1 cellular context compared by ENCODE assay signal in the genomic region with DNA sequence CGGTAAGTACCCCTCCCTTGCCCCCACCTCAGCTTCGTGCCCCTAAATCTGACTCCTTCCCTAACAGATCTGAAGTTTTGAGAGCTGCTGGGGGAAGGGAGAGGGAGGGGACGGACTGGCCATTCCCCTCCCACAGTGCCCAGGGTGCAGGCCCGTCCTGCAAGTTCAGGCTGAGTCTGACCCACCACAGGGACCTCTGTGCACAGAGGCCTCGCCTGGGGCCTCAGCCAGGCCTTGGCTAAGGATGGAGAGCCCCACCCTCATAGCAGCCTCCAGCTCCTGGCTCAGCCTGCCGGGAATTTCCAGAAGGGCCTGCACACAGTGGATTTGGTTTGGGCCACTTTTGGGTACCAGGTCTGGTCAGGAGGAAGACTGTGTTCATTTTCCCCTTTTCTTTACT.
TF ChIP-seq lines count a peak whose summit lies in the region.

No MANE protein-coding gene starts in this region.

TF ChIP-seq in GM12878, 131 proteins besides CTCF, POLR2A, EP300 and RAD21 (continued from another document):
- no peak for TF ChIP-seq FOXK2 (IDR thresholded peaks at IDR 0.05)
- TF ChIP-seq CBX5 (IDR thresholded peaks at IDR 0.05; ENCODE audit: low read depth): no peak
- TF ChIP-seq NR2C2 (IDR thresholded peaks at IDR 0.05; ENCODE audit: borderline replicate concordance, control insufficient read depth, insufficient read length, low read depth): no peak
- no peak for TF ChIP-seq SIX5 (IDR thresholded peaks at IDR 0.05; ENCODE audit: low read depth, low read length, severe bottlenecking)
- TF ChIP-seq, protein P1, sequence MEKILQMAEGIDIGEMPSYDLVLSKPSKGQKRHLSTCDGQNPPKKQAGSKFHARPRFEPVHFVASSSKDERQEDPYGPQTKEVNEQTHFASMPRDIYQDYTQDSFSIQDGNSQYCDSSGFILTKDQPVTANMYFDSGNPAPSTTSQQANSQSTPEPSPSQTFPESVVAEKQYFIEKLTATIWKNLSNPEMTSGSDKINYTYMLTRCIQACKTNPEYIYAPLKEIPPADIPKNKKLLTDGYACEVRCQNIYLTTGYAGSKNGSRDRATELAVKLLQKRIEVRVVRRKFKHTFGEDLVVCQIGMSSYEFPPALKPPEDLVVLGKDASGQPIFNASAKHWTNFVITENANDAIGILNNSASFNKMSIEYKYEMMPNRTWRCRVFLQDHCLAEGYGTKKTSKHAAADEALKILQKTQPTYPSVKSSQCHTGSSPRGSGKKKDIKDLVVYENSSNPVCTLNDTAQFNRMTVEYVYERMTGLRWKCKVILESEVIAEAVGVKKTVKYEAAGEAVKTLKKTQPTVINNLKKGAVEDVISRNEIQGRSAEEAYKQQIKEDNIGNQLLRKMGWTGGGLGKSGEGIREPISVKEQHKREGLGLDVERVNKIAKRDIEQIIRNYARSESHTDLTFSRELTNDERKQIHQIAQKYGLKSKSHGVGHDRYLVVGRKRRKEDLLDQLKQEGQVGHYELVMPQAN (conservative IDR thresholded peaks at IDR 0.05): no peak
- no peak for TF ChIP-seq CBX3 (IDR thresholded peaks at IDR 0.05; ENCODE audit: borderline replicate concordance, low read depth)
- TF ChIP-seq, protein P2, sequence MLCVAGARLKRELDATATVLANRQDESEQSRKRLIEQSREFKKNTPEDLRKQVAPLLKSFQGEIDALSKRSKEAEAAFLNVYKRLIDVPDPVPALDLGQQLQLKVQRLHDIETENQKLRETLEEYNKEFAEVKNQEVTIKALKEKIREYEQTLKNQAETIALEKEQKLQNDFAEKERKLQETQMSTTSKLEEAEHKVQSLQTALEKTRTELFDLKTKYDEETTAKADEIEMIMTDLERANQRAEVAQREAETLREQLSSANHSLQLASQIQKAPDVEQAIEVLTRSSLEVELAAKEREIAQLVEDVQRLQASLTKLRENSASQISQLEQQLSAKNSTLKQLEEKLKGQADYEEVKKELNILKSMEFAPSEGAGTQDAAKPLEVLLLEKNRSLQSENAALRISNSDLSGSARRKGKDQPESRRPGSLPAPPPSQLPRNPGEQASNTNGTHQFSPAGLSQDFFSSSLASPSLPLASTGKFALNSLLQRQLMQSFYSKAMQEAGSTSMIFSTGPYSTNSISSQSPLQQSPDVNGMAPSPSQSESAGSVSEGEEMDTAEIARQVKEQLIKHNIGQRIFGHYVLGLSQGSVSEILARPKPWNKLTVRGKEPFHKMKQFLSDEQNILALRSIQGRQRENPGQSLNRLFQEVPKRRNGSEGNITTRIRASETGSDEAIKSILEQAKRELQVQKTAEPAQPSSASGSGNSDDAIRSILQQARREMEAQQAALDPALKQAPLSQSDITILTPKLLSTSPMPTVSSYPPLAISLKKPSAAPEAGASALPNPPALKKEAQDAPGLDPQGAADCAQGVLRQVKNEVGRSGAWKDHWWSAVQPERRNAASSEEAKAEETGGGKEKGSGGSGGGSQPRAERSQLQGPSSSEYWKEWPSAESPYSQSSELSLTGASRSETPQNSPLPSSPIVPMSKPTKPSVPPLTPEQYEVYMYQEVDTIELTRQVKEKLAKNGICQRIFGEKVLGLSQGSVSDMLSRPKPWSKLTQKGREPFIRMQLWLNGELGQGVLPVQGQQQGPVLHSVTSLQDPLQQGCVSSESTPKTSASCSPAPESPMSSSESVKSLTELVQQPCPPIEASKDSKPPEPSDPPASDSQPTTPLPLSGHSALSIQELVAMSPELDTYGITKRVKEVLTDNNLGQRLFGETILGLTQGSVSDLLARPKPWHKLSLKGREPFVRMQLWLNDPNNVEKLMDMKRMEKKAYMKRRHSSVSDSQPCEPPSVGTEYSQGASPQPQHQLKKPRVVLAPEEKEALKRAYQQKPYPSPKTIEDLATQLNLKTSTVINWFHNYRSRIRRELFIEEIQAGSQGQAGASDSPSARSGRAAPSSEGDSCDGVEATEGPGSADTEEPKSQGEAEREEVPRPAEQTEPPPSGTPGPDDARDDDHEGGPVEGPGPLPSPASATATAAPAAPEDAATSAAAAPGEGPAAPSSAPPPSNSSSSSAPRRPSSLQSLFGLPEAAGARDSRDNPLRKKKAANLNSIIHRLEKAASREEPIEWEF (IDR thresholded peaks at IDR 0.05; ENCODE audit: insufficient replicate concordance, low read depth, low read length): no peak
- TF ChIP-seq STAT3 (IDR thresholded peaks at IDR 0.05; ENCODE audit: low read depth, low read length): no peak
- no peak for TF ChIP-seq SMAD1 (IDR thresholded peaks at IDR 0.05; ENCODE audit: low read depth, partially characterized antibody)
- TF ChIP-seq SP1 (IDR thresholded peaks at IDR 0.05; ENCODE audit: low read depth, low read length): no peak
- TF ChIP-seq ZNF24 (IDR thresholded peaks at IDR 0.05): no peak
- TF ChIP-seq POU2F2 (IDR thresholded peaks at IDR 0.05; ENCODE audit: borderline replicate concordance, low read depth, low read length): no peak
- TF ChIP-seq, protein P3, sequence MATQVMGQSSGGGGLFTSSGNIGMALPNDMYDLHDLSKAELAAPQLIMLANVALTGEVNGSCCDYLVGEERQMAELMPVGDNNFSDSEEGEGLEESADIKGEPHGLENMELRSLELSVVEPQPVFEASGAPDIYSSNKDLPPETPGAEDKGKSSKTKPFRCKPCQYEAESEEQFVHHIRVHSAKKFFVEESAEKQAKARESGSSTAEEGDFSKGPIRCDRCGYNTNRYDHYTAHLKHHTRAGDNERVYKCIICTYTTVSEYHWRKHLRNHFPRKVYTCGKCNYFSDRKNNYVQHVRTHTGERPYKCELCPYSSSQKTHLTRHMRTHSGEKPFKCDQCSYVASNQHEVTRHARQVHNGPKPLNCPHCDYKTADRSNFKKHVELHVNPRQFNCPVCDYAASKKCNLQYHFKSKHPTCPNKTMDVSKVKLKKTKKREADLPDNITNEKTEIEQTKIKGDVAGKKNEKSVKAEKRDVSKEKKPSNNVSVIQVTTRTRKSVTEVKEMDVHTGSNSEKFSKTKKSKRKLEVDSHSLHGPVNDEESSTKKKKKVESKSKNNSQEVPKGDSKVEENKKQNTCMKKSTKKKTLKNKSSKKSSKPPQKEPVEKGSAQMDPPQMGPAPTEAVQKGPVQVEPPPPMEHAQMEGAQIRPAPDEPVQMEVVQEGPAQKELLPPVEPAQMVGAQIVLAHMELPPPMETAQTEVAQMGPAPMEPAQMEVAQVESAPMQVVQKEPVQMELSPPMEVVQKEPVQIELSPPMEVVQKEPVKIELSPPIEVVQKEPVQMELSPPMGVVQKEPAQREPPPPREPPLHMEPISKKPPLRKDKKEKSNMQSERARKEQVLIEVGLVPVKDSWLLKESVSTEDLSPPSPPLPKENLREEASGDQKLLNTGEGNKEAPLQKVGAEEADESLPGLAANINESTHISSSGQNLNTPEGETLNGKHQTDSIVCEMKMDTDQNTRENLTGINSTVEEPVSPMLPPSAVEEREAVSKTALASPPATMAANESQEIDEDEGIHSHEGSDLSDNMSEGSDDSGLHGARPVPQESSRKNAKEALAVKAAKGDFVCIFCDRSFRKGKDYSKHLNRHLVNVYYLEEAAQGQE (IDR thresholded peaks at IDR 0.05; ENCODE audit: low read depth, low read length): no peak
